ENCODE assay signal across 8 cellular contexts in genomic region chr13:45047394-45048328, GRCh38. TPM values are rescaled to one million over a fixed set of nuclear protein-coding genes. Genes with fewer than 3 reads are reported as not detected.
A peak's percentile ranks its signal among the peaks of the same experiment; 100 is the strongest.
DNase-seq lines count a peak whose midpoint lies in the region; ATAC-seq, FAIRE-seq and TF ChIP-seq lines count a peak whose summit lies in the region.

No MANE protein-coding gene starts in this region.

- H3K79me2 ChIP-seq in keratinocyte (ENCODE audit: control insufficient read depth, insufficient read depth, low read length): no peaks in the 10 kb centered on the region

- H3K9ac ChIP-seq in keratinocyte (ENCODE audit: control insufficient read depth, extremely low read depth, insufficient read depth, low read length): peak overlapping the region; percentile 69

- H3K9me1 ChIP-seq in keratinocyte (ENCODE audit: control insufficient read depth, extremely low read depth, insufficient read depth, low read length): no peaks in the 10 kb centered on the region

- ATAC-seq in HG02885 (IDR thresholded peaks at IDR 0.05; ENCODE audit: poor library complexity, unreplicated experiment) (peak; percentile 69), GM18861 (IDR thresholded peaks at IDR 0.05; ENCODE audit: unreplicated experiment) (no peak)

- dilution Hi-C loops in keratinocyte (cut with MboI; ENCODE audit: extremely low pct_ligation_motif_present, low sequenced_read_pairs): no loop called here

- H2AFZ ChIP-seq in keratinocyte (ENCODE audit: control insufficient read depth, low read length): peak overlapping the region; percentile 95

- peak overlapping the region; percentile 32 to 85 (median 65) for H3K4me3 ChIP-seq in keratinocyte (ENCODE audit: control insufficient read depth in 2 of 3, extremely low read depth in 1 of 3, insufficient read depth in 2 of 3, low read depth in 1 of 3, low read length in 3 of 3)

- peak; percentile 83 to 94 (median 85) for TF ChIP-seq CTCF in keratinocyte (optimal IDR thresholded peaks at IDR 0.05 in 1 of 3, IDR thresholded peaks at IDR 0.05 in 1 of 3, conservative IDR thresholded peaks at IDR 0.05 in 1 of 3; ENCODE audit: extremely low read depth in 1 of 3, insufficient read depth in 2 of 3, low read length in 3 of 3)

- peak overlapping the region; percentile 2 for H3K27ac ChIP-seq in keratinocyte (ENCODE audit: control insufficient read depth, insufficient read depth, low read length)

- peaks cover 15% of the 10 kb centered on the region for H3K4me1 ChIP-seq in keratinocyte (ENCODE audit: control insufficient read depth, extremely low read depth, insufficient read depth, low read length)

- no peaks in the 10 kb centered on the region for H3K27me3 ChIP-seq in keratinocyte (ENCODE audit: control insufficient read depth, extremely low read depth, insufficient read depth, low read length)

- H3K9me3 ChIP-seq in keratinocyte (ENCODE audit: control insufficient read depth, low read depth, low read length): no peaks in the 10 kb centered on the region

- no peaks in the 10 kb centered on the region for H3K36me3 ChIP-seq in keratinocyte (ENCODE audit: control insufficient read depth in 2 of 2, extremely low read depth in 1 of 2, insufficient read depth in 2 of 2, low read length in 2 of 2)

- no peaks in the 10 kb centered on the region for H4K20me1 ChIP-seq in keratinocyte (ENCODE audit: control insufficient read depth, extremely low read depth, insufficient read depth, low read length)

- peak overlapping the region; percentile 96 for H3K4me2 ChIP-seq in keratinocyte (ENCODE audit: control insufficient read depth, extremely low read depth, insufficient read depth, low read depth, low read length)

- DNase-seq in GF-D8 (lab: John Stamatoyannopoulos, UW) (peak; percentile 40), NCI-H2196 treated with DMSO at 0.1 percent for 48 hours (lab: John Stamatoyannopoulos, UW; ENCODE audit: unreplicated experiment) (peak; percentile 38), cerebellum (ENCODE audit: low spot score) (peak; percentile 86), keratinocyte (ENCODE audit: low read depth, low spot score) (peak; percentile 41)
- peak; percentile 66 for DNase-seq in activated CD4-positive, CD25-positive, alpha-beta regulatory T cell treated with anti-CD3 and anti-CD28 coated beads, Interleukin-2, amount 50 U/mL, for 72 hours
- peak; percentile 68 to 81 (median 69) for DNase-seq in stimulated activated CD4-positive, alpha-beta T cell treated with anti-CD3 and anti-CD28 coated beads, Interleukin-12 subunit alpha, Interleukin-12 subunit beta, amount 100 ng/mL, for 48 hours (ENCODE audit: low read depth in 2 of 3, low spot score in 1 of 3)

- peak; percentile 72 for FAIRE-seq in keratinocyte (lab: Jason Lieb, UNC)

RNA-seq across cellular contexts. Expression of gene GPALPP1, which starts 58.3 kb away (rescaled TPM):
- 38.1 TPM for total RNA-seq in cerebellum
- 9.5 to 17.7 TPM (median 14.0 TPM) in 3 replicates for polyA plus RNA-seq in keratinocyte
- polyA plus RNA-seq in keratinocyte (2011; ENCODE audit: low read depth): 28.1 TPM
- 7.5 and 10.9 TPM in 2 replicates for polyA plus RNA-seq in keratinocyte (2011; cell fraction: cytosol; rRNA removed)
- polyA plus RNA-seq in keratinocyte (2011; cell fraction: nucleus; rRNA removed): 16.1 and 19.2 TPM in 2 replicates
- 13.1 and 13.3 TPM in 2 replicates for polyA plus RNA-seq in keratinocyte (2012; ENCODE audit: low replicate concordance)
- polyA minus RNA-seq in keratinocyte: 6.1 to 9.9 TPM (median 8.1 TPM) in 3 replicates
- polyA minus RNA-seq in keratinocyte (2011; cell fraction: cytosol; rRNA and poly(A)+ RNA removed): 11.1 TPM
- 12.5 and 23.1 TPM in 2 replicates for polyA minus RNA-seq in keratinocyte (2011; cell fraction: nucleus; rRNA and poly(A)+ RNA removed)

RNA-seq across cellular contexts. Expression of gene NUFIP1, which starts 58.4 kb away (rescaled TPM):
- 6.4 TPM for total RNA-seq in cerebellum
- polyA plus RNA-seq in keratinocyte: 1.7 to 4.2 TPM (median 3.3 TPM) in 3 replicates
- polyA plus RNA-seq in keratinocyte (2011; ENCODE audit: low read depth): 5.1 TPM
- 3.3 and 5.3 TPM in 2 replicates for polyA plus RNA-seq in keratinocyte (2011; cell fraction: cytosol; rRNA removed)
- polyA plus RNA-seq in keratinocyte (2011; cell fraction: nucleus; rRNA removed): 4.5 and 5.2 TPM in 2 replicates
- 5.2 and 5.8 TPM in 2 replicates for polyA plus RNA-seq in keratinocyte (2012; ENCODE audit: low replicate concordance)
- 0.99 to 3.2 TPM (median 1.5 TPM) in 3 replicates for polyA minus RNA-seq in keratinocyte
- polyA minus RNA-seq in keratinocyte (2011; cell fraction: cytosol; rRNA and poly(A)+ RNA removed): 2.1 TPM
- 1.5 and 2.8 TPM in 2 replicates for polyA minus RNA-seq in keratinocyte (2011; cell fraction: nucleus; rRNA and poly(A)+ RNA removed)
